8 cellular contexts compared by ENCODE assay signal in genomic region chr2:84458436-84459027, GRCh38. TPM values are rescaled to one million over a fixed set of nuclear protein-coding genes. Genes with fewer than 3 reads are reported as not detected.
A peak's percentile ranks its signal among the peaks of the same experiment; 100 is the strongest.
DNase-seq lines count a peak whose midpoint lies in the region; ATAC-seq and TF ChIP-seq lines count a peak whose summit lies in the region.

No MANE protein-coding gene starts in this region.

- H3K27me3 ChIP-seq in esophagus muscularis mucosa = no peaks in the 10 kb centered on the region

- 3% methylated on average over 16 of the region's 19 CpGs for WGBS in esophagus muscularis mucosa

- H3K36me3 Mint-ChIP-seq in CD14-positive monocyte (peaks cover 4 to 6% of the 10 kb centered on the region in 2 donors), nephron (ENCODE audit: low read depth) (no peaks in the 10 kb centered on the region)

- H3K4me3 Mint-ChIP-seq in CD14-positive monocyte = peak overlapping the region; percentile 96 to 100
- peak overlapping the region; percentile 91 to 99 (median 98) for H3K4me3 Mint-ChIP-seq in nephron

- peak overlapping the region; percentile 93 to 100 (median 98) for H3K4me3 ChIP-seq in esophagus muscularis mucosa

- intact Hi-C loops in CD14-positive monocyte (cut with micrococcal nuclease) (no loop called here), esophagus muscularis mucosa (cut with DNase I) (no loop called here)

- ATAC-seq in GM19372 (IDR thresholded peaks at IDR 0.05; ENCODE audit: low read depth, unreplicated experiment) (peak; percentile 28), HG03432 (IDR thresholded peaks at IDR 0.05; ENCODE audit: unreplicated experiment) (peak; percentile 36)

- H3K9me3 Mint-ChIP-seq in CD14-positive monocyte (peaks cover 0 to 3% (median 0%) of the 10 kb centered on the region in 7 donors), nephron (no peaks in the 10 kb centered on the region)

- no peak for TF ChIP-seq EP300 in esophagus muscularis mucosa (IDR thresholded peaks at IDR 0.05)

- peak overlapping the region; percentile 98 to 100 (median 99) for H3K27ac Mint-ChIP-seq in CD14-positive monocyte
- peak overlapping the region; percentile 89 to 98 (median 97) for H3K27ac Mint-ChIP-seq in nephron

- no peaks in the 10 kb centered on the region for H3K9me3 ChIP-seq in esophagus muscularis mucosa

- no peak for TF ChIP-seq POLR2A in esophagus muscularis mucosa (IDR thresholded peaks at IDR 0.05; ENCODE audit: low read depth)

- no peaks in the 10 kb centered on the region for H3K36me3 ChIP-seq in esophagus muscularis mucosa

- H3K4me1 Mint-ChIP-seq in CD14-positive monocyte = peaks cover 41% of the 10 kb centered on the region
- H3K4me1 Mint-ChIP-seq in nephron = peaks cover 30% of the 10 kb centered on the region

- peaks cover 27 to 59% (median 42%) of the 10 kb centered on the region in 4 donors for H3K4me1 ChIP-seq in esophagus muscularis mucosa

- peaks cover 0 to 2% (median 0%) of the 10 kb centered on the region in 3 donors for H3K27me3 Mint-ChIP-seq in CD14-positive monocyte (ENCODE audit: low read depth in 3 of 3)
- H3K27me3 Mint-ChIP-seq in nephron (ENCODE audit: low read depth) = no peaks in the 10 kb centered on the region

- peak overlapping the region; percentile 92 to 95 (median 94) for H3K27ac ChIP-seq in esophagus muscularis mucosa (replicated peaks in 1 of 4)

- no peak for DNase-seq in CD14-positive monocyte (ENCODE audit: low spot score)
- peak; percentile 29 for DNase-seq in activated CD4-positive, alpha-beta T cell treated with anti-CD3 and anti-CD28 coated beads for 48 hours
- DNase-seq in esophagus muscularis mucosa (ENCODE audit: extremely low spot score) = no peak
- DNase-seq in NCI-H524 treated with DMSO at 0.1 percent for 48 hours (lab: John Stamatoyannopoulos, UW) = no peak
- DNase-seq in NCI-H446 (lab: John Stamatoyannopoulos, UW) = no peak

- no peak for TF ChIP-seq CTCF in CD14-positive monocyte (IDR thresholded peaks at IDR 0.05)
- no peak for TF ChIP-seq CTCF in esophagus muscularis mucosa (IDR thresholded peaks at IDR 0.05)
- no peak for TF ChIP-seq CTCF in nephron (IDR thresholded peaks at IDR 0.05; ENCODE audit: unreplicated experiment in 3 of 3)

RNA-seq across cellular contexts. Expression of gene SUCLG1, which starts 0.5 kb away (rescaled TPM):
- 100 to 1,000 TPM in 1 of 2 donors, 10 to 100 TPM in 1; 98.9 to 114 TPM for polyA plus RNA-seq in CD14-positive monocyte
- 10 to 100 TPM; 61.1 to 96.8 (median 92.6) TPM for total RNA-seq in esophagus muscularis mucosa

RNA-seq across cellular contexts. Expression of gene DNAH6, which starts 57.8 kb away (rescaled TPM):
- not detected for polyA plus RNA-seq in CD14-positive monocyte
- total RNA-seq in esophagus muscularis mucosa = under 1 TPM; 0.11 to 0.42 (median 0.23) TPM
